Comparison of ENCODE assay signal across 8 cellular contexts in the genomic region with DNA sequence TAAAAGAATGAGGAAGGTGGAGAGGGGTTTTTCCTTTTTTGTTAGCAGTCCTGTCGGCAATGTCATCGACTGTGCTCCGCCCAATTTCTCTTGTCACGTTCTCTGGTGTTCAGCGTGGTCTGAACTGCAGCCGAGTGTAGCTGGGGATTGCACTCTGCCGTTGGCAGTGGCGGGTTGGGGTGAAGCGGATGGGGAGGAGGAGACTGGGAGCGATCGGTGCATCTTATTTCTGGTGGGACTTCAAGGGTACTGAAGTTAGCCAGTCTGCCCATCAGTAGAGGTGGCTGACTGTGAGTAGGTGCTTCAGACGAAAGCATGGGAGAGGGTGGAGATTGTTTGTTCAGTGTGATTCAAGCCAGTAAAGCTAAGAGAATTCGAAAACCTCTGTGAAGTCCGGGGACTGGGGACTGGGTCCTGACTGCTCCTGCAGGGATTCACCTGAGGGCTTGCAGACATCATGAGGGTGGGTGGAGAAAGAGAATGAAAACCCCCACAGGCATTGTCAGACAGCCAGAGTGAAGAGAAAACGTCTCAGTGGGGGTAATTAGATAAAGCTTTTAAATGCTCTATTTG. TPM values are rescaled to one million over a fixed set of nuclear protein-coding genes. Genes with fewer than 3 reads are reported as not detected.
A peak's percentile ranks its signal among the peaks of the same experiment; 100 is the strongest.
DNase-seq lines count a peak whose midpoint lies in the region; ATAC-seq and TF ChIP-seq lines count a peak whose summit lies in the region.

No MANE protein-coding gene starts in this region.

- peak; percentile 35 for ATAC-seq in Right ventricle myocardium superior (ENCODE audit: poor library complexity)
- no peak for ATAC-seq in HG03571 (IDR thresholded peaks at IDR 0.05; ENCODE audit: unreplicated experiment)
- no peak for ATAC-seq in GM18511 (IDR thresholded peaks at IDR 0.05; ENCODE audit: unreplicated experiment)
- no peak for ATAC-seq in GM19324 (IDR thresholded peaks at IDR 0.05; ENCODE audit: low FRiP score, unreplicated experiment)

- no peak for TF ChIP-seq CTCF in GM12875 (IDR thresholded peaks at IDR 0.05; ENCODE audit: borderline replicate concordance, insufficient read depth, low read depth, low read length)

- H3K4me3 ChIP-seq in GM12875 (ENCODE audit: low read depth, low read length): peak overlapping the region; percentile 22
- peak overlapping the region; percentile 9; the same call in 1 of the 2 replicates for H3K4me3 ChIP-seq in Jurkat, Clone E6-1 (ENCODE audit: low read length)

- no peak for DNase-seq in Jurkat, Clone E6-1 (ENCODE audit: low read depth, low spot score)
- peak; percentile 18 to 19 for DNase-seq in activated CD4-positive, alpha-beta T cell treated with anti-CD3 and anti-CD28 coated beads, Interleukin-2, amount 50 U/mL, for 4 hours
- peak; percentile 48 for DNase-seq in Right ventricle myocardium superior
- peak; percentile 45 for DNase-seq in stimulated activated CD4-positive, alpha-beta T cell treated with anti-CD3 and anti-CD28 coated beads, Interleukin-1b, Interleukin-23, amount 100 ng/mL, for 48 hours

- intact Hi-C loops in Right ventricle myocardium superior (cut with DNase I): no loop called here

RNA-seq across cellular contexts. Expression of gene RREB1, which starts 5.1 kb away (rescaled TPM):
- polyA plus RNA-seq in Jurkat, Clone E6-1 (2012; ENCODE audit: insufficient read depth, insufficient read length): 10.5 TPM
- total RNA-seq in Right ventricle myocardium superior: 34.2 TPM
